In genomic region chr5:86971034-86971511, GRCh38 we compare ENCODE assay signal across 8 cellular contexts.
DNase-seq lines count a peak whose midpoint lies in the region; ATAC-seq and TF ChIP-seq lines count a peak whose summit lies in the region.

No MANE protein-coding gene starts in this region.

- peak; percentile 65 for ATAC-seq in GM18519 (IDR thresholded peaks at IDR 0.05; ENCODE audit: low FRiP score, unreplicated experiment)
- no peak for ATAC-seq in GM19023 (IDR thresholded peaks at IDR 0.05; ENCODE audit: unreplicated experiment)

- no peaks in the 10 kb centered on the region for H3K36me3 Mint-ChIP-seq in endodermal cell (ENCODE audit: low read depth)

- no peaks in the 10 kb centered on the region for H3K4me1 ChIP-seq in endodermal cell (ENCODE audit: control insufficient read depth, insufficient read depth, low read length)

- no peaks in the 10 kb centered on the region for H3K27me3 Mint-ChIP-seq in endodermal cell (ENCODE audit: insufficient read depth)

- TF ChIP-seq CTCF in AG04450 (IDR thresholded peaks at IDR 0.05; ENCODE audit: low read depth, low read length) (peak; percentile 38), endodermal cell (conservative IDR thresholded peaks at IDR 0.05) (peak; percentile 19)

- no peaks in the 10 kb centered on the region for H3K9me3 ChIP-seq in AG04450 (ENCODE audit: control insufficient read depth, insufficient read depth, low read length)
- H3K9me3 ChIP-seq in endodermal cell (ENCODE audit: control insufficient read depth, low read length) = no peaks in the 10 kb centered on the region

- peaks cover 11% of the 10 kb centered on the region for H3K4me1 Mint-ChIP-seq in endodermal cell

- no peaks in the 10 kb centered on the region for H3K9me3 Mint-ChIP-seq in endodermal cell

- no peaks in the 10 kb centered on the region for H3K36me3 ChIP-seq in endodermal cell (ENCODE audit: control insufficient read depth, insufficient read depth, low read length)

- no peak overlapping the region for H3K9ac ChIP-seq in endodermal cell (ENCODE audit: extremely low read depth, low read length, poor library complexity, severe bottlenecking)

- no peak overlapping the region for H3K27ac ChIP-seq in AG04450 (ENCODE audit: low read depth, low read length)
- no peak overlapping the region for H3K27ac ChIP-seq in endodermal cell (ENCODE audit: low read depth, low read length)

- H3K27me3 ChIP-seq in AG04450 (ENCODE audit: control insufficient read depth, insufficient read depth, low read length) (no peaks in the 10 kb centered on the region), endodermal cell (ENCODE audit: control insufficient read depth, insufficient read depth, low read length, poor library complexity, severe bottlenecking) (no peaks in the 10 kb centered on the region)

- 85 to 95% methylated on average over 3 to 4 of the region's 4 CpGs for WGBS in endodermal cell (ENCODE audit: insufficient coverage in 1 of 2, insufficient read length in 1 of 2), 2 experiments

- CTCF ChIA-PET in AG04450 (lab: Charles Lee) = interaction anchor here (1.1 to 5.7 kb wide), 5 partner anchors 33 to 429 kb away, joined by 4 to 239 read pairs (median 7); no protein-coding TSS in a partner anchor

- H3K4me3 ChIP-seq in AG04450 (ENCODE audit: low read depth, low read length) = no peak overlapping the region
- no peak overlapping the region for H3K4me3 ChIP-seq in endodermal cell (ENCODE audit: low read length)

- H3K4me3 Mint-ChIP-seq in endodermal cell = no peak overlapping the region

- DNase-seq in AG04450 (ENCODE audit: low read depth, low spot score) (no peak), LHCN-M2 (ENCODE audit: low read depth) (peak; percentile 36), endodermal cell (no peak), GOT3 (lab: John Stamatoyannopoulos, UW) (no peak), NCI-H128 (lab: John Stamatoyannopoulos, UW; ENCODE audit: unreplicated experiment) (no peak)
- DNase-seq in effector CD4-positive, alpha-beta T cell = no peak

- no peak overlapping the region for H3K27ac Mint-ChIP-seq in endodermal cell

- POLR2A ChIA-PET in AG04450 (lab: Yijun Ruan, JAX) = no interaction called here
